In genomic region chr10:21769041-21769440, GRCh38 we compare ENCODE assay signal across 23 cellular contexts.
"Had no signal": no experiment of that assay in that cellular context is flagged by ENCODE, and none has a peak within 500 bp of the region (broad histone marks: within the 10 kb centered on the region; RNA-seq: fewer than 3 reads in every experiment).

No MANE protein-coding gene starts in this region.

- H3K4me3 Mint-ChIP-seq: IgD-negative memory B cell had no signal

- DNase-seq: Kasumi-1, MM.1S, NCI-H1092 treated with DMSO at 0.1 percent for 48 hours, NCI-H1436, NCI-H187, NCI-H2029, NCI-H2081 treated with DMSO at 0.1 percent for 48 hours, NCI-H2171, NCI-H226, NCI-H446, NCI-H510A, NCI-H524 treated with DMSO at 0.1 percent for 48 hours, NCI-H69, NCI-H774, RPMI8226, SHP77, SK-N-SH had no signal

- H3K4me1 Mint-ChIP-seq: IgD-negative memory B cell had no signal

- ATAC-seq: K562 had no signal

- FAIRE-seq: HTR-8/SVneo, K562, RCC 7860 had no signal

- H3K27ac ChIP-seq: HL-60, KMS-11 had no signal

- H3K9me3 ChIP-seq: SK-N-SH had no signal

- H3K4me3 ChIP-seq: K562 had no signal

- H3K27me3 Mint-ChIP-seq: IgD-negative memory B cell had no signal
